Comparison of ENCODE assay signal across 35 cellular contexts in the genomic region with DNA sequence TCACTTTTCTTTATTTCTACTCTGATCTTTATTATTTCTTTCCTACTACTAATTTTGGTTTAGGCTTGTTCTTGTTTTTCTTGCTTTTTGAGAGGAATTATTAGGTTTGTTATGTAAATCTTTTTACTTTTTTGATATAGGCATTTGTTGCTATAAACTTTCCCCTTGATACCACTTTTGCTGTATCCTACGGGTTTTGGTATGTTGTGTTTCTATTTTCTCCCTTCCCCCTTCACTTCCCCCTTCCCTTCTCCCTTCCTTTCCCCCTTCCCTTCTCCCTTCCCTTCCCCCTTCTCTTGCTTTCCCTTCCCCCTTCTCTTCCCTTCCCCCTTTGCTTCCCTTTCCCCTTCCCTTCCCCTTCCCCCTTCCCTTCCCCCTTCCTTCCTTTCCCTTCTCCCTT.
DNase-seq lines count a peak whose midpoint lies in the region; ATAC-seq, FAIRE-seq and TF ChIP-seq lines count a peak whose summit lies in the region.
"Had no signal": no experiment of that assay in that cellular context is flagged by ENCODE, and none has a peak within 500 bp of the region (broad histone marks: within the 10 kb centered on the region; RNA-seq: fewer than 3 reads in every experiment).

No MANE protein-coding gene starts in this region.

- no peak overlapping the region for H3K27ac Mint-ChIP-seq in WTC11
- H3K27ac Mint-ChIP-seq: B cell; CD14-positive monocyte; CD4-positive, alpha-beta memory T cell; CD4-positive, alpha-beta T cell; CD4-positive, CD25-positive, alpha-beta regulatory T cell; CD8-positive, alpha-beta T cell had no signal

- no peak overlapping the region for H3K4me3 Mint-ChIP-seq in WTC11
- H3K4me3 Mint-ChIP-seq: B cell; CD14-positive monocyte; CD4-positive, alpha-beta memory T cell; CD4-positive, alpha-beta T cell; CD4-positive, CD25-positive, alpha-beta regulatory T cell; CD8-positive, alpha-beta memory T cell; CD8-positive, alpha-beta T cell had no signal

- H3K4me2 ChIP-seq in HepG2 (ENCODE audit: low read depth, low read length), result no peak overlapping the region
- H3K4me2 ChIP-seq: A549; BLaER1; BLaER1 treated with 17β-estradiol and CSF1 and Interleukin-3, amounts not matched to agents 10 nM and 100 nM had no signal

- POLR2A ChIA-PET in HepG2 (lab: Yijun Ruan, JAX) (no interaction called here), WTC11 (lab: Charles Lee) (no interaction called here)

- H3K36me3 Mint-ChIP-seq in WTC11, result peaks cover 4% of the 10 kb centered on the region
- H3K36me3 Mint-ChIP-seq: CD14-positive monocyte; CD4-positive, alpha-beta memory T cell; CD4-positive, CD25-positive, alpha-beta regulatory T cell; CD8-positive, alpha-beta memory T cell; CD8-positive, alpha-beta T cell had no signal

- H3K4me3 ChIP-seq in HepG2 (replicated peaks in 1 of 3; ENCODE audit: insufficient read depth in 1 of 3, low read depth in 2 of 3, low read length in 3 of 3) (no peak overlapping the region), right lobe of liver (no peak overlapping the region)
- H3K4me3 ChIP-seq: A549; BLaER1; BLaER1 treated with 17β-estradiol and CSF1 and Interleukin-3, amounts not matched to agents 10 nM and 100 nM had no signal

- TF ChIP-seq RAD21 in HepG2 (CRISPR knock-in tag; IDR thresholded peaks at IDR 0.05), result no peak

- CTCF ChIA-PET in HepG2 (lab: Yijun Ruan, JAX; ENCODE audit: low intra/inter-chr PET ratio, low total read pairs) (no interaction called here), WTC11 (lab: Charles Lee) (no interaction called here)

- H3K27ac ChIP-seq in HepG2 (ENCODE audit: extremely low read length, insufficient read depth, low read length), result no peak overlapping the region
- no peak overlapping the region for H3K27ac ChIP-seq in right lobe of liver
- H3K27ac ChIP-seq: 22Rv1; A549; BLaER1; BLaER1 treated with 17β-estradiol and CSF1 and Interleukin-3, amounts not matched to agents 10 nM and 100 nM; C4-2B had no signal

- TF ChIP-seq EP300 in HepG2 (IDR thresholded peaks at IDR 0.05; ENCODE audit: low read depth in 2 of 2, low read length in 2 of 2) (no peak), HepG2 (CRISPR knock-in tag; IDR thresholded peaks at IDR 0.05; ENCODE audit: borderline replicate concordance) (no peak)

- H3K36me3 ChIP-seq in HepG2 (replicated peaks in 1 of 2; ENCODE audit: control insufficient read depth in 1 of 2, insufficient read depth in 2 of 2, low read length in 2 of 2) (no peaks in the 10 kb centered on the region), right lobe of liver (no peaks in the 10 kb centered on the region)
- H3K36me3 ChIP-seq: BE2C; BLaER1; BLaER1 treated with 17β-estradiol and CSF1 and Interleukin-3, amounts not matched to agents 10 nM and 100 nM had no signal

- TF ChIP-seq CTCF in HepG2 (CRISPR knock-in tag; IDR thresholded peaks at IDR 0.05), result no peak
- TF ChIP-seq CTCF in right lobe of liver (IDR thresholded peaks at IDR 0.05), result no peak
- TF ChIP-seq CTCF in WTC11 (IDR thresholded peaks at IDR 0.05), result no peak

- H3K79me2 ChIP-seq in HepG2 (ENCODE audit: insufficient read depth, low read length), result no peaks in the 10 kb centered on the region

- no peak overlapping the region for H2AFZ ChIP-seq in HepG2 (ENCODE audit: low read length)

- BruUV-seq in HepG2 (replicated peaks; lab: Mats Ljungman, UMichigan), result no TSS peak

- H3K9ac ChIP-seq in HepG2 (ENCODE audit: insufficient read depth, low read depth, low read length), result no peak overlapping the region
- H3K9ac ChIP-seq: BLaER1; BLaER1 treated with 17β-estradiol and CSF1 and Interleukin-3, amounts not matched to agents 10 nM and 100 nM had no signal

- 0% methylated on average over 1 of the region's 1 CpG for WGBS in HepG2 (ENCODE audit: low lambda C conversion rate)
- 82% methylated on average over 1 of the region's 1 CpG for WGBS in right lobe of liver (ENCODE audit: insufficient coverage, low coverage, low lambda C conversion rate, missing lambda C conversion rate)

- H3K27me3 ChIP-seq in HepG2 (ENCODE audit: control insufficient read depth in 1 of 2, insufficient read depth in 2 of 2, low read length in 2 of 2) (no peaks in the 10 kb centered on the region), right lobe of liver (peaks cover 0 to 5% of the 10 kb centered on the region in 2 donors)
- H3K27me3 ChIP-seq: BE2C; BLaER1; BLaER1 treated with 17β-estradiol and CSF1 and Interleukin-3, amounts not matched to agents 10 nM and 100 nM had no signal

- no peaks in the 10 kb centered on the region for H4K20me1 ChIP-seq in HepG2 (ENCODE audit: insufficient read depth, low read length)
- H4K20me1 ChIP-seq: BLaER1; BLaER1 treated with 17β-estradiol and CSF1 and Interleukin-3, amounts not matched to agents 10 nM and 100 nM had no signal

- intact Hi-C loops in HepG2 (cut with micrococcal nuclease; ENCODE audit: unreplicated experiment) (no loop called here), right lobe of liver (cut with DNase I) (no loop called here), Right ventricle myocardium inferior (cut with DNase I) (no loop called here)

- peaks cover 20% of the 10 kb centered on the region for H3K9me3 Mint-ChIP-seq in WTC11
- H3K9me3 Mint-ChIP-seq: CD8-positive, alpha-beta T cell had no signal

- peaks cover 20% of the 10 kb centered on the region for H3K4me1 Mint-ChIP-seq in WTC11
- H3K4me1 Mint-ChIP-seq: B cell; CD14-positive monocyte; CD4-positive, alpha-beta memory T cell; CD4-positive, CD25-positive, alpha-beta regulatory T cell; CD8-positive, alpha-beta memory T cell had no signal

- in situ Hi-C loops in HepG2 (cut with HindIII; ENCODE audit: extremely low pct_ligation_motif_present, low pct_unique_long_range_greater_than_20kb), result no loop called here

- ATAC-seq in HepG2 (no peak), right lobe of liver (no peak), WTC11 (no peak), Right ventricle myocardium inferior (no peak)
- ATAC-seq: A549; CD8-positive, alpha-beta T cell had no signal

- no peaks in the 10 kb centered on the region for H3K9me3 ChIP-seq in HepG2 (ENCODE audit: low read length)
- no peaks in the 10 kb centered on the region for H3K9me3 ChIP-seq in right lobe of liver
- H3K9me3 ChIP-seq: A549; BE2C; BLaER1; BLaER1 treated with 17β-estradiol and CSF1 and Interleukin-3, amounts not matched to agents 10 nM and 100 nM had no signal

- TF ChIP-seq POLR2A in HepG2 (IDR thresholded peaks at IDR 0.05; ENCODE audit: insufficient read depth in 1 of 2, low read depth in 2 of 2, low read length in 2 of 2) (no peak), right lobe of liver (IDR thresholded peaks at IDR 0.05) (no peak)

- no peak for FAIRE-seq in HepG2 (lab: Jason Lieb, UNC)
- FAIRE-seq: A204.1, A549, D721Med had no signal

- H3K4me1 ChIP-seq in HepG2 (ENCODE audit: insufficient read depth, low read length) (no peaks in the 10 kb centered on the region), right lobe of liver (no peaks in the 10 kb centered on the region)
- H3K4me1 ChIP-seq: A549; BE2C; BLaER1; BLaER1 treated with 17β-estradiol and CSF1 and Interleukin-3, amounts not matched to agents 10 nM and 100 nM; Caco-2 had no signal

- no peaks in the 10 kb centered on the region for H3K27me3 Mint-ChIP-seq in WTC11 (ENCODE audit: low read depth)
- H3K27me3 Mint-ChIP-seq: B cell; CD4-positive, alpha-beta memory T cell; CD4-positive, alpha-beta T cell; CD4-positive, CD25-positive, alpha-beta regulatory T cell; CD8-positive, alpha-beta memory T cell had no signal

- no peak for DNase-seq in HepG2 (ENCODE audit: low spot score)
- no peak for DNase-seq in right lobe of liver
- DNase-seq in WTC11 (ENCODE audit: low spot score), result no peak
- peak; percentile 5 for DNase-seq in left kidney (ENCODE audit: low read depth, low spot score)
- no peak for DNase-seq in Ammon's horn (ENCODE audit: low spot score)
- DNase-seq in Right ventricle myocardium inferior (ENCODE audit: missing footprints), result no peak
- DNase-seq: 8988T; ACHN; AML-193; BE2C; C1 segment of cervical spinal cord; Caco-2; Calu3; CD4-positive, alpha-beta memory T cell; CD4-positive, alpha-beta T cell; CD4-positive, CD25-positive, alpha-beta regulatory T cell; CD8-positive, alpha-beta memory T cell; CD8-positive, alpha-beta T cell; COR-L47; DMS 273 treated with DMSO at 0.1 percent for 48 hours; DMS153; DMS53; DMS79; DMS79 treated with DMSO at 0.1 percent for 48 hours; DND-41; EL had no signal

TF ChIP-seq in HepG2, 621 proteins besides CTCF, POLR2A, EP300 and RAD21:
- TF ChIP-seq MED8 (CRISPR knock-in tag; IDR thresholded peaks at IDR 0.05; ENCODE audit: insufficient replicate concordance) (no peak), PCBP2 (optimal IDR thresholded peaks at IDR 0.05; ENCODE audit: low read depth, low read length, poor library complexity, severe bottlenecking) (peak; percentile 68)

TF ChIP-seq in WTC11, 78 proteins besides CTCF, POLR2A, EP300 and RAD21:
- TF ChIP-seq, protein P1, sequence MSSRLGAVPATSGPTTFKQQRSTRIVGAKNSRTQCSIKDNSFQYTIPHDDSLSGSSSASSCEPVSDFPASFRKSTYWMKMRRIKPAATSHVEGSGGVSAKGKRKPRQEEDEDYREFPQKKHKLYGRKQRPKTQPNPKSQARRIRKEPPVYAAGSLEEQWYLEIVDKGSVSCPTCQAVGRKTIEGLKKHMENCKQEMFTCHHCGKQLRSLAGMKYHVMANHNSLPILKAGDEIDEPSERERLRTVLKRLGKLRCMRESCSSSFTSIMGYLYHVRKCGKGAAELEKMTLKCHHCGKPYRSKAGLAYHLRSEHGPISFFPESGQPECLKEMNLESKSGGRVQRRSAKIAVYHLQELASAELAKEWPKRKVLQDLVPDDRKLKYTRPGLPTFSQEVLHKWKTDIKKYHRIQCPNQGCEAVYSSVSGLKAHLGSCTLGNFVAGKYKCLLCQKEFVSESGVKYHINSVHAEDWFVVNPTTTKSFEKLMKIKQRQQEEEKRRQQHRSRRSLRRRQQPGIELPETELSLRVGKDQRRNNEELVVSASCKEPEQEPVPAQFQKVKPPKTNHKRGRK (CRISPR knock-in tag; IDR thresholded peaks at IDR 0.05; ENCODE audit: borderline replicate concordance), result peak; percentile 70; the same call in 1 of the 2 replicates
- no peak for TF ChIP-seq SMAD3 (CRISPR knock-in tag; IDR thresholded peaks at IDR 0.05; ENCODE audit: borderline replicate concordance)
- no peak for TF ChIP-seq FOXP1 (CRISPR knock-in tag; IDR thresholded peaks at IDR 0.05; ENCODE audit: borderline replicate concordance)
